Comparison of ENCODE assay signal across 32 cellular contexts in the genomic region with DNA sequence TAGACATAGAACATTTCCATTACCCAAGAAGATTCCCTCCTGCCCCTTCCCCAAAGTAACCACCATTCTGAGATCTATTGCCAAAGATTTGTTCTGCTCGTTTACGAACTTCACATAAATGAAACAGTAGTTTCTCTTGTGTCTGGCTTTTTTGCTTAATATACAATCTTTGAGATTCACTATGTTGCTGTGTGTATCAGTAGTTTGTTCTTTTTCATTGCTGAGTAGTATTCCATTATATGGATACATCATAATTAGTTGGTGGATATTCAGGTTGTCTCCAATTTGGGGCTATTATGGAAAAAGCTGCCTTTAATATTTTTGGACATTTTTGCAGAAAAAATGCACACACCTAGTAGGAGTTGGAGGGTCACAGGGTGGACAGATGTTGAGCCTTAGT.
"Had no signal": no experiment of that assay in that cellular context is flagged by ENCODE, and none has a peak within 500 bp of the region (broad histone marks: within the 10 kb centered on the region; RNA-seq: fewer than 3 reads in every experiment).

No MANE protein-coding gene starts in this region.

- H3K36me3 ChIP-seq: WERI-Rb-1 had no signal

- FAIRE-seq: TTC549 had no signal

- H3K27ac ChIP-seq: VCaP, WERI-Rb-1 had no signal

- DNase-seq: activated B cell treated with CpG ODN at 0.5 μM for 24 hours; activated CD4-positive, alpha-beta memory T cell treated with anti-CD3 and anti-CD28 coated beads for 36 hours; activated CD4-positive, alpha-beta memory T cell treated with anti-CD3 and anti-CD28 coated beads, Interleukin-2, amount 10 ng/mL, durations not matched to agents 7 days and 5 days; activated CD4-positive, alpha-beta T cell treated with anti-CD3 and anti-CD28 coated beads for 1 hour; activated CD4-positive, alpha-beta T cell treated with anti-CD3 and anti-CD28 coated beads for 36 hours; activated CD4-positive, alpha-beta T cell treated with anti-CD3 and anti-CD28 coated beads for 4 hours; activated CD4-positive, alpha-beta T cell treated with anti-CD3 and anti-CD28 coated beads for 48 hours; activated CD4-positive, alpha-beta T cell treated with anti-CD3 and anti-CD28 coated beads, Interleukin-2, amount 10 ng/mL, durations not matched to agents 24 days and 14 days; activated CD4-positive, alpha-beta T cell treated with anti-CD3 and anti-CD28 coated beads, Interleukin-2, amount 10 ng/mL, durations not matched to agents 7 days and 5 days; activated CD4-positive, alpha-beta T cell treated with anti-CD3 and anti-CD28 coated beads, Interleukin-2, amount 50 U/mL, for 1 hour; activated CD4-positive, alpha-beta T cell treated with anti-CD3 and anti-CD28 coated beads, Interleukin-2, amount 50 U/mL, for 4 hours; activated CD4-positive, alpha-beta T cell treated with anti-CD3 and anti-CD28 coated beads, Interleukin-2, amount 50 U/mL, for 48 hours; activated CD4-positive, CD25-positive, alpha-beta regulatory T cell; activated CD4-positive, CD25-positive, alpha-beta regulatory T cell treated with anti-CD3 and anti-CD28 coated beads, Interleukin-2, amount 50 U/mL, for 72 hours; activated CD8-positive, alpha-beta memory T cell treated with anti-CD3 and anti-CD28 coated beads for 24 hours; activated CD8-positive, alpha-beta memory T cell treated with anti-CD3 and anti-CD28 coated beads, Interleukin-2, amount 10 ng/mL, durations not matched to agents 7 days and 5 days; activated CD8-positive, alpha-beta memory T cell treated with anti-CD3 and anti-CD28 coated beads, Interleukin-2, amount 50 U/mL, for 4 hours; activated CD8-positive, alpha-beta memory T cell treated with anti-CD3 and anti-CD28 coated beads, Interleukin-2, amount 50 U/mL, for 48 hours; activated CD8-positive, alpha-beta T cell treated with anti-CD3 and anti-CD28 coated beads for 36 hours; activated CD8-positive, alpha-beta T cell treated with anti-CD3 and anti-CD28 coated beads, Interleukin-2, amount 10 ng/mL, durations not matched to agents 7 days and 5 days; activated T-cell treated with anti-CD3 and anti-CD28 coated beads for 4 hours; activated T-cell treated with anti-CD3 and anti-CD28 coated beads, Interleukin-2, amount 50 U/mL, for 1 hour; T-helper 1 cell; T-helper 17 cell; T-helper 2 cell; T-helper 9 cell; T1000; WERI-Rb-1 had no signal

- ATAC-seq: activated CD4-positive, alpha-beta T cell treated with anti-CD3 and anti-CD28 coated beads for 36 hours; activated CD4-positive, CD25-positive, alpha-beta regulatory T cell treated with anti-CD3 and anti-CD28 coated beads, Interleukin-2, amount 50 U/mL, for 24 hours; activated CD8-positive, alpha-beta memory T cell treated with anti-CD3 and anti-CD28 coated beads, Interleukin-2, amount 10 ng/mL, durations not matched to agents 7 days and 5 days; activated CD8-positive, alpha-beta T cell treated with anti-CD3 and anti-CD28 coated beads for 36 hours; activated CD8-positive, alpha-beta T cell treated with anti-CD3 and anti-CD28 coated beads, Interleukin-2, amount 10 ng/mL, durations not matched to agents 7 days and 5 days; T-helper 17 cell; WTC11 had no signal
